In the genomic region with DNA sequence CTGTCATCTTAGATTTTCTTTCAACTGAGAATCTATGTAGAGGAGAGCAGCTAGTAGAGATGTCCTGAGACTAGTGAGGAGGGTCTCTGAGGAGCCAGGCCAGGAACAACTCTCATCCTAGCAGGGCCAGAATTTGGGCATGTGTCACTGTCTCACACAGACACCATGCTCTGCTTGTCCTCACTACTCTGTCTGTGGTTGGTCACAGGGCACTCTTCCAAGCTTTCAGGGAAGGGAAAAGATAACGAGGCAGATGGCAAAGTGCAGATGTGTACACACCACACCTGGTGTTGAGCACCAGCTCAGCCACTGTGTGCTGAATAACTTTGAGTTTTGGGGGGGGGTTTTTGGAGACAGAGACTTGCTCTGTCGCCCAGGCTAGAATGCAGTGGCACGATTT, we compare ENCODE assay signal across 13 cellular contexts. TPM values are rescaled to one million over a fixed set of nuclear protein-coding genes. Genes with fewer than 3 reads are reported as not detected.
DNase-seq lines count a peak whose midpoint lies in the region; ATAC-seq, FAIRE-seq and TF ChIP-seq lines count a peak whose summit lies in the region.
"Had no signal": no experiment of that assay in that cellular context is flagged by ENCODE, and none has a peak within 500 bp of the region (broad histone marks: within the 10 kb centered on the region; RNA-seq: fewer than 3 reads in every experiment).

No MANE protein-coding gene starts in this region.

- peak; percentile 51 for DNase-seq in G401 (ENCODE audit: low spot score)
- DNase-seq in NCI-H2171 (lab: John Stamatoyannopoulos, UW) = peak; percentile 58
- DNase-seq in esophagus squamous epithelium (lab: John Stamatoyannopoulos, UW) = no peak
- peak; percentile 70 for DNase-seq in small intestine
- DNase-seq in prostate gland (ENCODE audit: low spot score) = no peak
- DNase-seq: activated CD4-positive, alpha-beta T cell treated with anti-CD3 and anti-CD28 coated beads, Interleukin-2, amount 50 U/mL, for 1 hour; anterior cingulate cortex; mesendoderm; SHP77 had no signal

- H3K27ac ChIP-seq in esophagus squamous epithelium (peak overlapping the region in 3 of 4 donors; percentile 57 to 90 (median 83)), small intestine (ENCODE audit: low read depth in 1 of 2, low read length in 1 of 2) (no peak overlapping the region), prostate gland (no peak overlapping the region)
- H3K27ac ChIP-seq: BLaER1 had no signal

- H3K4me3 ChIP-seq in esophagus squamous epithelium = no peak overlapping the region
- no peak overlapping the region for H3K4me3 ChIP-seq in small intestine (ENCODE audit: low read depth in 1 of 2, low read length in 2 of 2)
- no peak overlapping the region for H3K4me3 ChIP-seq in prostate gland
- H3K4me3 ChIP-seq: BLaER1, GM12878 had no signal

- in situ Hi-C loops in G401 (cut with HindIII; ENCODE audit: low sequenced_read_pairs) = no loop called here

- 54 to 87% methylated on average over 2 to 3 of the region's 3 CpGs for WGBS in esophagus squamous epithelium, 2 donors
- 0 to 67% (median 33%) methylated on average over 3 of the region's 3 CpGs for WGBS in small intestine, 3 donors
- 39% methylated on average over 3 of the region's 3 CpGs for WGBS in prostate gland

- FAIRE-seq in small intestine (lab: Jason Lieb, UNC) = no peak
- FAIRE-seq: GM12878 had no signal

- peaks cover 0 to 46% (median 22%) of the 10 kb centered on the region in 3 donors for H3K4me1 ChIP-seq in esophagus squamous epithelium
- H3K4me1 ChIP-seq in small intestine (ENCODE audit: control insufficient read depth in 2 of 2, insufficient read depth in 1 of 2, low read depth in 1 of 2, low read length in 1 of 2) = peaks cover 0 to 6% of the 10 kb centered on the region in 2 donors
- H3K4me1 ChIP-seq in prostate gland (replicated peaks) = no peaks in the 10 kb centered on the region
- H3K4me1 ChIP-seq: BLaER1 had no signal

- TF ChIP-seq POLR2A in esophagus squamous epithelium (IDR thresholded peaks at IDR 0.05) = no peak
- no peak for TF ChIP-seq POLR2A in prostate gland (IDR thresholded peaks at IDR 0.05)

- ATAC-seq in GM19023 (IDR thresholded peaks at IDR 0.05; ENCODE audit: unreplicated experiment) (no peak), GM19035 (IDR thresholded peaks at IDR 0.05; ENCODE audit: unreplicated experiment) (no peak)
- ATAC-seq: GM12878 had no signal

- H3K9me3 ChIP-seq in esophagus squamous epithelium = no peaks in the 10 kb centered on the region
- no peaks in the 10 kb centered on the region for H3K9me3 ChIP-seq in small intestine (ENCODE audit: control insufficient read depth, low read depth)
- no peaks in the 10 kb centered on the region for H3K9me3 ChIP-seq in prostate gland

- H3K27me3 ChIP-seq in esophagus squamous epithelium = peaks cover 0 to 19% (median 0%) of the 10 kb centered on the region in 4 donors
- no peaks in the 10 kb centered on the region for H3K27me3 ChIP-seq in small intestine (ENCODE audit: control insufficient read depth in 2 of 2, insufficient read depth in 2 of 2, low read length in 2 of 2)
- no peaks in the 10 kb centered on the region for H3K27me3 ChIP-seq in prostate gland (replicated peaks; ENCODE audit: insufficient read depth)

- intact Hi-C loops in esophagus squamous epithelium (cut with DNase I) = no loop called here
- intact Hi-C loops in prostate gland (cut with DNase I) = loop anchor here (5.0 kb wide), 2 partner anchors 71 to 74 kb away; partner anchors contain the start of gene BHLHE41

- TF ChIP-seq CTCF in esophagus squamous epithelium (IDR thresholded peaks at IDR 0.05) (no peak), prostate gland (IDR thresholded peaks at IDR 0.05) (no peak)

- H3K36me3 ChIP-seq in esophagus squamous epithelium = no peaks in the 10 kb centered on the region
- H3K36me3 ChIP-seq in small intestine (ENCODE audit: control insufficient read depth in 2 of 2, insufficient read depth in 2 of 2, low read length in 2 of 2) = no peaks in the 10 kb centered on the region
- no peaks in the 10 kb centered on the region for H3K36me3 ChIP-seq in prostate gland
- H3K36me3 ChIP-seq: BLaER1 had no signal

RNA-seq across cellular contexts. Expression of gene SSPN, which starts 2.5 kb away (rescaled TPM):
- 1.7 and 2.9 TPM in 2 replicates for total RNA-seq in G401 (2014; rRNA removed; shearing (Covaris generic))
- total RNA-seq in esophagus squamous epithelium = 10 to 100 TPM in 1 of 4 donors, 1 to 10 TPM in 2, under 1 TPM in 1; 0.99 to 11.3 (median 3.1) TPM
- polyA plus RNA-seq in small intestine = 1 to 10 TPM in 1 of 3 donors, under 1 TPM in 2; 0.67 to 2.6 (median 0.81) TPM
- 10 to 100 TPM; 17.0 to 29.5 TPM for total RNA-seq in prostate gland

Comparison
In these comparisons a context has a peak if more than half of its experiments do, and no peak if none do; other contexts are left out.
1. DNase-seq: peak in G401 (single experiment), NCI-H2171 (single experiment) and small intestine (single experiment); none in esophagus squamous epithelium (single experiment) and prostate gland (single experiment).
2. H3K27ac ChIP-seq: peak in esophagus squamous epithelium (3 of 4); none in small intestine (0 of 2) and prostate gland (0 of 2).